27 cellular contexts compared by ENCODE assay signal in the genomic region with DNA sequence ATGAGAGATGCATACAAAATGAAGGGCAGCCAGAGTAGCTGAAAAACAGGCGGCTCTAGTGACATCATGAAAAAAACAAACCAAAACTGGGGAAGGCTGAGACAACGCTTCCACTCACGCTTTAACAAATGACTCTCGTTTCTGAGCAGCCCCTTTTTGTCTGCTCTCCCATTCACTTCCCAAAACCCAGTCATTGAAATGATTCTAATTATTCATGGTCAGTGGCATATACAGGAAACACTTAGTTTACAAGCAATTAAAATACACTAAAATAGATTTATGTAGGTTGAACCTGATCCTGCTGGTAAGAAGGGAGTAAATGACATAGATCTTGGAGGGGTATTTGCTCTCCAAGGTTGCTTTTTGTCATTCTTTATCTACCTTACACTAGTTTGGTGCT.
"Had no signal": no experiment of that assay in that cellular context is flagged by ENCODE, and none has a peak within 500 bp of the region (broad histone marks: within the 10 kb centered on the region; RNA-seq: fewer than 3 reads in every experiment).

No MANE protein-coding gene starts in this region.

- H3K36me3 Mint-ChIP-seq: stimulated activated effector memory CD8-positive, alpha-beta T cell treated with anti-CD3 and anti-CD28 coated beads, Interleukin-12 subunit alpha, Interleukin-12 subunit beta, amount 100 ng/mL, for 72 hours had no signal

- H3K27ac ChIP-seq: gastroesophageal sphincter, left lung, neutrophil, pancreas, right lobe of liver, suprapubic skin, tibial nerve, WERI-Rb-1 had no signal

- H3K4me3 ChIP-seq: gastroesophageal sphincter, left lung, pancreas, right lobe of liver, suprapubic skin, tibial nerve had no signal

- FAIRE-seq: astrocyte, pancreas, small intestine, urothelium cell line had no signal

- H3K9me3 Mint-ChIP-seq: activated T-helper 17 cell treated with anti-CD3 and anti-CD28 coated beads, Interleukin-2, amount 50 U/mL, for 72 hours; naive thymus-derived CD8-positive, alpha-beta T cell; stimulated activated effector memory CD8-positive, alpha-beta T cell treated with anti-CD3 and anti-CD28 coated beads, Interleukin-12 subunit alpha, Interleukin-12 subunit beta, amount 100 ng/mL, for 72 hours; stimulated activated naive CD8-positive, alpha-beta T cell treated with anti-CD3 and anti-CD28 coated beads, Interleukin-15, amount 100 ng/mL, for 72 hours; T-cell; T-helper 2 cell treated with Interferon-gamma antibody and Interleukin-4, amounts not matched to agents 5 μg/mL and 100 μg/mL, for 36 hours had no signal

- H3K36me3 ChIP-seq: gastroesophageal sphincter, left lung, neutrophil, pancreas, right lobe of liver, suprapubic skin, tibial nerve, WERI-Rb-1 had no signal

- H3K27me3 Mint-ChIP-seq: activated naive CD8-positive, alpha-beta T cell; activated T-helper 17 cell treated with anti-CD3 and anti-CD28 coated beads, Interleukin-2, amount 50 U/mL, for 72 hours; naive thymus-derived CD8-positive, alpha-beta T cell; stimulated activated naive CD8-positive, alpha-beta T cell treated with anti-CD3 and anti-CD28 coated beads, Interleukin-15, amount 100 ng/mL, for 72 hours had no signal

- H3K27ac Mint-ChIP-seq: activated CD8-positive, alpha-beta T cell treated with anti-CD3 and anti-CD28 coated beads, Interleukin-2, amount 10 ng/mL, durations not matched to agents 7 days and 5 days; activated naive CD8-positive, alpha-beta T cell; activated T-helper 17 cell treated with anti-CD3 and anti-CD28 coated beads, Interleukin-2, amount 50 U/mL, for 72 hours; endodermal cell; mesothelial cell of epicardium; naive thymus-derived CD8-positive, alpha-beta T cell; stimulated activated effector memory CD8-positive, alpha-beta T cell treated with anti-CD3 and anti-CD28 coated beads, Interleukin-12 subunit alpha, Interleukin-12 subunit beta, amount 100 ng/mL, for 72 hours; T-cell; T-helper 2 cell treated with Interferon-gamma antibody and Interleukin-4, amounts not matched to agents 5 μg/mL and 100 μg/mL, for 36 hours had no signal

- DNase-seq: activated CD4-positive, alpha-beta T cell treated with anti-CD3 and anti-CD28 coated beads, Interleukin-2, amount 50 U/mL, for 1 hour; activated CD4-positive, CD25-positive, alpha-beta regulatory T cell treated with anti-CD3 and anti-CD28 coated beads, Interleukin-2, amount 50 U/mL, for 72 hours; activated CD8-positive, alpha-beta T cell treated with anti-CD3 and anti-CD28 coated beads, Interleukin-2, amount 10 ng/mL, durations not matched to agents 7 days and 5 days; activated naive CD4-positive, alpha-beta T cell; activated T-cell treated with anti-CD3 and anti-CD28 coated beads, Interleukin-2, amount 50 U/mL, for 1 hour; cortex of kidney; endodermal cell; left lung; naive thymus-derived CD8-positive, alpha-beta T cell; pancreas; right lobe of liver; small intestine; stimulated activated CD4-positive, alpha-beta T cell treated with anti-CD3 and anti-CD28 coated beads, Interleukin-2, amount 100 ng/mL, for 24 hours; stimulated activated naive CD8-positive, alpha-beta T cell treated with anti-CD3 and anti-CD28 coated beads, Interleukin-15, amount 100 ng/mL, for 72 hours; T-cell; WERI-Rb-1 had no signal

- H3K27me3 ChIP-seq: gastroesophageal sphincter, neutrophil, pancreas, right lobe of liver, suprapubic skin had no signal

- H3K4me3 Mint-ChIP-seq: activated CD8-positive, alpha-beta T cell treated with anti-CD3 and anti-CD28 coated beads, Interleukin-2, amount 10 ng/mL, durations not matched to agents 7 days and 5 days; activated naive CD8-positive, alpha-beta T cell; activated T-helper 17 cell treated with anti-CD3 and anti-CD28 coated beads, Interleukin-2, amount 50 U/mL, for 72 hours; endodermal cell; mesothelial cell of epicardium; naive thymus-derived CD8-positive, alpha-beta T cell; stimulated activated effector memory CD8-positive, alpha-beta T cell treated with anti-CD3 and anti-CD28 coated beads, Interleukin-12 subunit alpha, Interleukin-12 subunit beta, amount 100 ng/mL, for 72 hours; stimulated activated naive CD8-positive, alpha-beta T cell treated with anti-CD3 and anti-CD28 coated beads, Interleukin-15, amount 100 ng/mL, for 72 hours; T-cell; T-helper 2 cell treated with Interferon-gamma antibody and Interleukin-4, amounts not matched to agents 5 μg/mL and 100 μg/mL, for 36 hours had no signal

- ATAC-seq: activated CD8-positive, alpha-beta T cell treated with anti-CD3 and anti-CD28 coated beads, Interleukin-2, amount 10 ng/mL, durations not matched to agents 7 days and 5 days; activated T-helper 17 cell treated with anti-CD3 and anti-CD28 coated beads, Interleukin-2, amount 50 U/mL, for 72 hours; gastroesophageal sphincter; left lung; naive thymus-derived CD8-positive, alpha-beta T cell; pancreas; right lobe of liver; stimulated activated effector memory CD8-positive, alpha-beta T cell treated with anti-CD3 and anti-CD28 coated beads, Interleukin-12 subunit alpha, Interleukin-12 subunit beta, amount 100 ng/mL, for 72 hours; stimulated activated naive CD8-positive, alpha-beta T cell treated with anti-CD3 and anti-CD28 coated beads, Interleukin-15, amount 100 ng/mL, for 72 hours; T-cell had no signal

- H3K4me1 Mint-ChIP-seq: activated T-helper 17 cell treated with anti-CD3 and anti-CD28 coated beads, Interleukin-2, amount 50 U/mL, for 72 hours; endodermal cell; mesothelial cell of epicardium; stimulated activated effector memory CD8-positive, alpha-beta T cell treated with anti-CD3 and anti-CD28 coated beads, Interleukin-12 subunit alpha, Interleukin-12 subunit beta, amount 100 ng/mL, for 72 hours; stimulated activated naive CD8-positive, alpha-beta T cell treated with anti-CD3 and anti-CD28 coated beads, Interleukin-15, amount 100 ng/mL, for 72 hours; T-cell had no signal

- H3K4me1 ChIP-seq: gastroesophageal sphincter, left lung, pancreas, right lobe of liver, suprapubic skin, tibial nerve had no signal

- H3K9me3 ChIP-seq: gastroesophageal sphincter, left lung, neutrophil, pancreas, right lobe of liver, suprapubic skin, tibial nerve had no signal
